In the genomic region with DNA sequence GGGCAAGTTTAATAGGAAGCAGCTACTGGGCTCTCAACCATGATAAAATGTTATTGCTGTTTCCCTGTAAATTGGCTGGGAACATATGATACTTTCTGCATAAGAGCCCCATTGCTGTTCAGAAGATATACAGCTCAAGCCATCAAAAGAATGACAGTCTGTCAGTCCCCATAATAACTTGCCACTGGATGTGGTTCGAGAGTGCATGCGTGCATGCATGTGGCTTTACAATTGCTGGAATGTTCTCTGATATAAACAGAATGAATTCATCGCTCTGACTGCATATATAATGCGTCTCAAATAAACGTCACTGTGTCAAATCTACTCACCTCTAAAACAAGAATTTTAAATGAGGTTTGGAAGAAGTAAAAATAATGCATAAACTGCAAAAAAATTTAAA, we compare ENCODE assay signal across 30 cellular contexts.
"Had no signal": no experiment of that assay in that cellular context is flagged by ENCODE, and none has a peak within 500 bp of the region (broad histone marks: within the 10 kb centered on the region; RNA-seq: fewer than 3 reads in every experiment).

No MANE protein-coding gene starts in this region.

- FAIRE-seq: colon, TTC549 had no signal

- H3K27ac ChIP-seq: brain microvascular endothelial cell, SJCRH30, SK-N-MC had no signal

- H3K4me3 Mint-ChIP-seq: activated CD4-positive, alpha-beta T cell treated with anti-CD3 and anti-CD28 coated beads for 36 hours; activated CD4-positive, alpha-beta T cell treated with anti-CD3 and anti-CD28 coated beads, Interleukin-2, amount 10 ng/mL, durations not matched to agents 7 days and 5 days; activated naive CD4-positive, alpha-beta T cell treated with anti-CD3 and anti-CD28 coated beads, Interleukin-2, amount 10 ng/mL, durations not matched to agents 7 days and 5 days; activated naive CD8-positive, alpha-beta T cell; activated naive CD8-positive, alpha-beta T cell treated with anti-CD3 and anti-CD28 coated beads, Interleukin-2, amount 50 U/mL, for 24 hours; activated T-cell treated with anti-CD3 and anti-CD28 coated beads, Interleukin-2, amount 50 U/mL, for 4 hours; WTC11 had no signal

- H3K27me3 Mint-ChIP-seq: activated CD4-positive, alpha-beta T cell treated with anti-CD3 and anti-CD28 coated beads for 36 hours; activated CD4-positive, alpha-beta T cell treated with anti-CD3 and anti-CD28 coated beads, Interleukin-2, amount 10 ng/mL, durations not matched to agents 7 days and 5 days; activated naive CD4-positive, alpha-beta T cell treated with anti-CD3 and anti-CD28 coated beads, Interleukin-2, amount 10 ng/mL, durations not matched to agents 7 days and 5 days; activated naive CD8-positive, alpha-beta T cell; activated naive CD8-positive, alpha-beta T cell treated with anti-CD3 and anti-CD28 coated beads, Interleukin-2, amount 50 U/mL, for 24 hours had no signal

- H3K27me3 ChIP-seq: brain microvascular endothelial cell, SJCRH30 had no signal

- ATAC-seq: activated CD4-positive, alpha-beta T cell treated with anti-CD3 and anti-CD28 coated beads for 36 hours; activated CD4-positive, CD25-positive, alpha-beta regulatory T cell treated with anti-CD3 and anti-CD28 coated beads, Interleukin-2, amount 50 U/mL, for 24 hours; activated naive CD8-positive, alpha-beta T cell treated with anti-CD3 and anti-CD28 coated beads, Interleukin-2, amount 50 U/mL, for 24 hours; activated T-cell treated with anti-CD3 and anti-CD28 coated beads, Interleukin-2, amount 50 U/mL, for 4 hours; Panc1; WTC11 had no signal

- H3K4me3 ChIP-seq: SJCRH30, SK-N-MC had no signal

- H3K9me3 ChIP-seq: SJCRH30 had no signal

- H3K27ac Mint-ChIP-seq: activated CD4-positive, alpha-beta T cell treated with anti-CD3 and anti-CD28 coated beads for 36 hours; activated CD4-positive, alpha-beta T cell treated with anti-CD3 and anti-CD28 coated beads, Interleukin-2, amount 10 ng/mL, durations not matched to agents 7 days and 5 days; activated naive CD4-positive, alpha-beta T cell treated with anti-CD3 and anti-CD28 coated beads, Interleukin-2, amount 10 ng/mL, durations not matched to agents 7 days and 5 days; activated naive CD8-positive, alpha-beta T cell; activated naive CD8-positive, alpha-beta T cell treated with anti-CD3 and anti-CD28 coated beads, Interleukin-2, amount 50 U/mL, for 24 hours; WTC11 had no signal

- H3K4me1 Mint-ChIP-seq: activated CD4-positive, alpha-beta T cell treated with anti-CD3 and anti-CD28 coated beads for 36 hours; activated CD4-positive, alpha-beta T cell treated with anti-CD3 and anti-CD28 coated beads, Interleukin-2, amount 10 ng/mL, durations not matched to agents 7 days and 5 days; activated naive CD4-positive, alpha-beta T cell treated with anti-CD3 and anti-CD28 coated beads, Interleukin-2, amount 10 ng/mL, durations not matched to agents 7 days and 5 days; activated naive CD8-positive, alpha-beta T cell treated with anti-CD3 and anti-CD28 coated beads, Interleukin-2, amount 50 U/mL, for 24 hours had no signal

- H3K9me3 Mint-ChIP-seq: activated CD4-positive, alpha-beta T cell treated with anti-CD3 and anti-CD28 coated beads, Interleukin-2, amount 10 ng/mL, durations not matched to agents 7 days and 5 days; activated naive CD4-positive, alpha-beta T cell treated with anti-CD3 and anti-CD28 coated beads, Interleukin-2, amount 10 ng/mL, durations not matched to agents 7 days and 5 days; activated naive CD8-positive, alpha-beta T cell treated with anti-CD3 and anti-CD28 coated beads, Interleukin-2, amount 50 U/mL, for 24 hours; activated T-cell treated with anti-CD3 and anti-CD28 coated beads, Interleukin-2, amount 50 U/mL, for 4 hours had no signal

- DNase-seq: activated CD4-positive, alpha-beta T cell treated with anti-CD3 and anti-CD28 coated beads for 36 hours; activated CD4-positive, alpha-beta T cell treated with anti-CD3 and anti-CD28 coated beads, Interleukin-2, amount 10 ng/mL, durations not matched to agents 7 days and 5 days; activated CD4-positive, alpha-beta T cell treated with anti-CD3 and anti-CD28 coated beads, Interleukin-2, amount 50 U/mL, for 48 hours; activated CD8-positive, alpha-beta memory T cell treated with anti-CD3 and anti-CD28 coated beads, Interleukin-2, amount 50 U/mL, for 4 hours; activated effector memory CD4-positive, alpha-beta T cell treated with Interleukin-2 at 50 U/mL for 16 hours; activated naive CD4-positive, alpha-beta T cell treated with anti-CD3 and anti-CD28 coated beads, Interleukin-2, amount 10 ng/mL, durations not matched to agents 7 days and 5 days; activated naive CD8-positive, alpha-beta T cell treated with anti-CD3 and anti-CD28 coated beads, Interleukin-2, amount 50 U/mL, for 24 hours; activated T-cell treated with anti-CD3 and anti-CD28 coated beads for 4 hours; activated T-cell treated with anti-CD3 and anti-CD28 coated beads, Interleukin-2, amount 50 U/mL, for 4 hours; anterior cingulate cortex; brain microvascular endothelial cell; central memory CD4-positive, alpha-beta T cell; Karpas-422; NCI-H1048; NCI-H1105 treated with DMSO at 0.1 percent for 48 hours; NCI-H1436 treated with DMSO at 0.1 percent for 48 hours; NCI-H1694 treated with DMSO at 0.1 percent for 48 hours; NCI-H2029; NCI-H226; NCI-H446 treated with DMSO at 0.1 percent for 48 hours; NCI-H524; SHP77; SJCRH30 had no signal

- H3K4me1 ChIP-seq: SJCRH30 had no signal
